24 cellular contexts compared by ENCODE assay signal in genomic region chr7:117901089-117901797, GRCh38. TPM values are rescaled to one million over a fixed set of nuclear protein-coding genes. Genes with fewer than 3 reads are reported as not detected.
A peak's percentile ranks its signal among the peaks of the same experiment; 100 is the strongest.
DNase-seq lines count a peak whose midpoint lies in the region; ATAC-seq and TF ChIP-seq lines count a peak whose summit lies in the region.
"Had no signal": no experiment of that assay in that cellular context is flagged by ENCODE, and none has a peak within 500 bp of the region (broad histone marks: within the 10 kb centered on the region; RNA-seq: fewer than 3 reads in every experiment).

No MANE protein-coding gene starts in this region.

- no peaks in the 10 kb centered on the region for H3K27me3 Mint-ChIP-seq in GM23338 (ENCODE audit: insufficient read depth, low read depth, poor library complexity)
- H3K27me3 Mint-ChIP-seq: activated T-cell treated with anti-CD3 and anti-CD28 coated beads, Interleukin-2, amount 50 U/mL, for 24 hours had no signal

- intact Hi-C loops in A673 (cut with micrococcal nuclease; ENCODE audit: unreplicated experiment), result no loop called here

- H3K4me2 ChIP-seq in GM23338 (no peak overlapping the region), hepatocyte (no peak overlapping the region)
- H3K4me2 ChIP-seq: A549, BLaER1 had no signal

- peaks cover 3% of the 10 kb centered on the region; the same call in 1 of the 2 replicates for H3K9me2 ChIP-seq in GM23338 (ENCODE audit: insufficient read depth)
- no peaks in the 10 kb centered on the region for H3K9me2 ChIP-seq in hepatocyte (replicated peaks; ENCODE audit: insufficient read depth)

- H3K4me1 ChIP-seq in A673 (ENCODE audit: insufficient read depth, low read length, poor library complexity, severe bottlenecking), result no peaks in the 10 kb centered on the region
- no peaks in the 10 kb centered on the region for H3K4me1 ChIP-seq in GM23338 (ENCODE audit: insufficient read depth)
- H3K4me1 ChIP-seq in hepatocyte (ENCODE audit: insufficient read depth), result no peaks in the 10 kb centered on the region
- no peaks in the 10 kb centered on the region; the same call in 1 of the 2 replicates for H3K4me1 ChIP-seq in HAP-1
- H3K4me1 ChIP-seq: A549, BLaER1, SJSA1 had no signal

- no peak overlapping the region for H3K27ac Mint-ChIP-seq in GM23338
- H3K27ac Mint-ChIP-seq: activated CD8-positive, alpha-beta T cell treated with anti-CD3 and anti-CD28 coated beads, Interleukin-2, amount 10 ng/mL, durations not matched to agents 7 days and 5 days; activated T-cell treated with anti-CD3 and anti-CD28 coated beads, Interleukin-2, amount 50 U/mL, for 24 hours had no signal

- in situ Hi-C loops in HAP-1 (cut with MboI; ENCODE audit: low sequenced_read_pairs), result no loop called here

- H3K27ac ChIP-seq in A673 (ENCODE audit: low read depth, low read length, poor library complexity, severe bottlenecking) (no peak overlapping the region), GM23338 (ENCODE audit: low read depth) (no peak overlapping the region), hepatocyte (peak overlapping the region; percentile 38)
- H3K27ac ChIP-seq: A549, BLaER1, cardiac muscle cell, SJSA1 had no signal

- no peaks in the 10 kb centered on the region for H3K27me3 ChIP-seq in A673 (replicated peaks; ENCODE audit: insufficient read depth, low read depth, low read length, poor library complexity)
- no peaks in the 10 kb centered on the region for H3K27me3 ChIP-seq in GM23338 (ENCODE audit: insufficient read depth)
- H3K27me3 ChIP-seq in hepatocyte, result no peaks in the 10 kb centered on the region
- no peaks in the 10 kb centered on the region for H3K27me3 ChIP-seq in HAP-1 (ENCODE audit: low read depth)
- H3K27me3 ChIP-seq: BLaER1, cardiac muscle cell, SJSA1 had no signal

- H3K4me3 ChIP-seq in A673 (ENCODE audit: low read depth, low read length, poor library complexity, severe bottlenecking) (no peak overlapping the region), GM23338 (no peak overlapping the region), hepatocyte (no peak overlapping the region), HAP-1 (no peak overlapping the region)
- H3K4me3 ChIP-seq: A549, BLaER1, cardiac muscle cell, SJSA1 had no signal

- 85% methylated on average over 5 of the region's 5 CpGs for WGBS in hepatocyte (ENCODE audit: low lambda C conversion rate, missing lambda C conversion rate)

- no peak for TF ChIP-seq CTCF in A673 (conservative IDR thresholded peaks at IDR 0.05; ENCODE audit: low read depth, low read length)
- peak in 1 of 2 experiments; percentile 21; a peak in 2 of 4 replicates for TF ChIP-seq CTCF in GM23338 (conservative IDR thresholded peaks at IDR 0.05; ENCODE audit: low read depth in 2 of 2)
- TF ChIP-seq CTCF in hepatocyte (IDR thresholded peaks at IDR 0.05; ENCODE audit: poor library complexity), result no peak

- H3K79me2 ChIP-seq in GM23338 (replicated peaks; ENCODE audit: insufficient read depth), result no peaks in the 10 kb centered on the region
- H3K79me2 ChIP-seq in hepatocyte, result no peaks in the 10 kb centered on the region

- POLR2A ChIA-PET in A673 (lab: Charles Lee; ENCODE audit: low non-redundant PET), result no interaction called here

- peak; percentile 7 for DNase-seq in A673 (ENCODE audit: low spot score)
- DNase-seq in GM23338 (ENCODE audit: low spot score), result peak; percentile 13
- DNase-seq in NCI-H510A treated with DMSO at 0.1 percent for 48 hours (lab: John Stamatoyannopoulos, UW), result peak; percentile 75
- DNase-seq in hepatocyte (ENCODE audit: low spot score), result peak; percentile 72
- no peak for DNase-seq in NCI-H446 treated with DMSO at 0.1 percent for 48 hours (lab: John Stamatoyannopoulos, UW)
- no peak for DNase-seq in T-helper 2 cell
- no peak for DNase-seq in HAP-1 (ENCODE audit: low spot score in 2 of 2)
- DNase-seq: activated CD4-positive, CD25-positive, alpha-beta regulatory T cell; activated CD8-positive, alpha-beta T cell treated with anti-CD3 and anti-CD28 coated beads, Interleukin-2, amount 10 ng/mL, durations not matched to agents 7 days and 5 days; activated naive CD4-positive, alpha-beta T cell treated with Interleukin-2 at 50 U/mL for 16 hours; activated T-cell treated with anti-CD3 and anti-CD28 coated beads, Interleukin-2, amount 50 U/mL, for 24 hours; amniotic stem cell; KBM-7; mammary epithelial cell; NCI-H2107; NCI-H82; occipital lobe had no signal

- no peaks in the 10 kb centered on the region for H3K9me3 Mint-ChIP-seq in GM23338
- H3K9me3 Mint-ChIP-seq: activated T-cell treated with anti-CD3 and anti-CD28 coated beads, Interleukin-2, amount 50 U/mL, for 24 hours had no signal

- no peaks in the 10 kb centered on the region for H3F3A ChIP-seq in GM23338 (replicated peaks; ENCODE audit: low read depth)

- CTCF ChIA-PET in A673 (lab: Charles Lee), result interaction anchor here (0.5 kb wide), 1 partner anchor 9 kb away, joined by 4 read pairs; no protein-coding TSS in a partner anchor

- H3K9me3 ChIP-seq in A673 (ENCODE audit: low read depth, low read length, poor library complexity, severe bottlenecking) (no peaks in the 10 kb centered on the region), hepatocyte (ENCODE audit: low read depth) (no peaks in the 10 kb centered on the region), HAP-1 (no peaks in the 10 kb centered on the region)
- H3K9me3 ChIP-seq: A549, BLaER1, SJSA1 had no signal

- peaks cover 5% of the 10 kb centered on the region; the same call in 1 of the 3 replicates for H3K4me1 Mint-ChIP-seq in GM23338

- H2AFZ ChIP-seq in GM23338 (no peak overlapping the region; the same call in 1 of the 2 replicates), hepatocyte (no peak overlapping the region)

- ATAC-seq in GM23338 (no peak), HG02678 (IDR thresholded peaks at IDR 0.05; ENCODE audit: unreplicated experiment) (no peak)
- ATAC-seq: A549; activated CD8-positive, alpha-beta T cell treated with anti-CD3 and anti-CD28 coated beads, Interleukin-2, amount 10 ng/mL, durations not matched to agents 7 days and 5 days; Panc1 had no signal

- no peaks in the 10 kb centered on the region for H4K20me1 ChIP-seq in GM23338 (replicated peaks; ENCODE audit: insufficient read depth)
- no peaks in the 10 kb centered on the region for H4K20me1 ChIP-seq in hepatocyte (ENCODE audit: insufficient read depth, poor library complexity, severe bottlenecking)
- H4K20me1 ChIP-seq: BLaER1 had no signal

- no TSS peak for BruUV-seq in A673 (replicated peaks; lab: Mats Ljungman, UMichigan)

- H3K4me3 Mint-ChIP-seq in GM23338, result no peak overlapping the region
- H3K4me3 Mint-ChIP-seq: activated CD8-positive, alpha-beta T cell treated with anti-CD3 and anti-CD28 coated beads, Interleukin-2, amount 10 ng/mL, durations not matched to agents 7 days and 5 days; activated T-cell treated with anti-CD3 and anti-CD28 coated beads, Interleukin-2, amount 50 U/mL, for 24 hours had no signal

- H3K36me3 ChIP-seq in A673 (ENCODE audit: insufficient read depth, low read length, poor library complexity, severe bottlenecking) (no peaks in the 10 kb centered on the region), GM23338 (ENCODE audit: insufficient read depth) (no peaks in the 10 kb centered on the region), hepatocyte (replicated peaks; ENCODE audit: insufficient read depth, low read depth) (no peaks in the 10 kb centered on the region), HAP-1 (replicated peaks) (no peaks in the 10 kb centered on the region)
- H3K36me3 ChIP-seq: BLaER1, cardiac muscle cell, SJSA1 had no signal

- H3K36me3 Mint-ChIP-seq in GM23338 (ENCODE audit: low read depth), result no peaks in the 10 kb centered on the region

TF ChIP-seq in GM23338, 12 proteins besides CTCF, POLR2A, EP300 and RAD21 (continues in another document):
- TF ChIP-seq EZH2phosphoT487 (IDR thresholded peaks at IDR 0.05; ENCODE audit: unreplicated experiment) (no peak), ETS1 (IDR thresholded peaks at IDR 0.05) (no peak), CREB1 (CRISPR knock-in tag; IDR thresholded peaks at IDR 0.05; ENCODE audit: low read depth) (no peak), ZNF114 (CRISPR knock-in tag; IDR thresholded peaks at IDR 0.05) (no peak)

RNA-seq across cellular contexts. Expression of gene CTTNBP2, which starts 28.0 kb away (rescaled TPM):
- 21.8 and 26.3 TPM in 2 replicates for total RNA-seq in A673 (2021)
- 22.7 and 26.8 TPM in 2 replicates for total RNA-seq in GM23338 (2014; rRNA removed; shearing (Covaris generic))
- polyA plus RNA-seq in GM23338 (2016; fragmentation: Nextera tagmentation; extraction: Ambion mirVana), result 30.7 and 31.7 TPM in 2 replicates
- total RNA-seq in hepatocyte, result 10.9 and 14.5 TPM in 2 replicates
- 7.9 and 9.1 TPM in 2 replicates for polyA plus RNA-seq in hepatocyte
- total RNA-seq: activated CD8-positive, alpha-beta T cell treated with anti-CD3 and anti-CD28 coated beads, Interleukin-2, amount 10 ng/mL, durations not matched to agents 7 days and 5 days; SJSA1; T-helper 2 cell treated with Interferon-gamma antibody and Interleukin-4, amounts not matched to agents 100 ng/mL and 5 ng/mL, for 36 hours had no signal

Comparison
In these comparisons a context has a peak if more than half of its experiments do, and no peak if none do; other contexts are left out.
1. DNase-seq: peak in A673 (single experiment), GM23338 (single experiment), NCI-H510A treated with DMSO at 0.1 percent for 48 hours (single experiment) and hepatocyte (single experiment); none in NCI-H446 treated with DMSO at 0.1 percent for 48 hours (single experiment), T-helper 2 cell (0 of 5) and HAP-1 (0 of 2).